In genomic region chr4:3654036-3654807, GRCh38 we compare ENCODE assay signal across 27 cellular contexts.
"Had no signal": no experiment of that assay in that cellular context is flagged by ENCODE, and none has a peak within 500 bp of the region (broad histone marks: within the 10 kb centered on the region; RNA-seq: fewer than 3 reads in every experiment).

No MANE protein-coding gene starts in this region.

- DNase-seq: heart right ventricle; islet precursor cell; left ventricle myocardium inferior; midbrain; naive thymus-derived CD4-positive, alpha-beta T cell; occipital lobe; psoas muscle; stimulated activated CD4-positive, alpha-beta T cell treated with anti-CD3 and anti-CD28 coated beads, Interleukin-12 subunit alpha, Interleukin-12 subunit beta, amount 100 ng/mL, for 4 hours; stimulated activated CD4-positive, alpha-beta T cell treated with anti-CD3 and anti-CD28 coated beads, Interleukin-15, amount 100 ng/mL, for 24 hours; stimulated activated CD4-positive, alpha-beta T cell treated with anti-CD3 and anti-CD28 coated beads, Interleukin-2, amount 100 ng/mL, for 24 hours; stimulated activated CD4-positive, alpha-beta T cell treated with anti-CD3 and anti-CD28 coated beads, Interleukin-4, amount 100 ng/mL, for 24 hours; stimulated activated naive CD4-positive, alpha-beta T cell; tibial artery; trophoblast cell; upper lobe of right lung had no signal

- H3K4me1 ChIP-seq: left ventricle myocardium inferior, parathyroid adenoma, psoas muscle, upper lobe of right lung had no signal

- H3K79me2 ChIP-seq: hepatocyte, parathyroid adenoma had no signal

- FAIRE-seq: urothelium cell line had no signal

- H3K27ac ChIP-seq: heart right ventricle, hepatocyte, left ventricle myocardium inferior, neutrophil, parathyroid adenoma, psoas muscle, skin epidermis, suprapubic skin, thoracic aorta, upper lobe of right lung had no signal

- H3K9me3 ChIP-seq: heart right ventricle, left ventricle myocardium inferior, mucosa of descending colon, neutrophil, psoas muscle, suprapubic skin, thoracic aorta, tibial artery, upper lobe of right lung had no signal

- H3K4me3 ChIP-seq: heart right ventricle, hepatocyte, left ventricle myocardium inferior, lung, mucosa of descending colon, psoas muscle, skin epidermis, suprapubic skin, thoracic aorta, tibial artery, upper lobe of right lung had no signal

- H2AFZ ChIP-seq: hepatocyte, parathyroid adenoma had no signal

- H3K36me3 ChIP-seq: heart right ventricle, left ventricle myocardium inferior, neutrophil, suprapubic skin, thoracic aorta, tibial artery, upper lobe of right lung had no signal

- H3K9ac ChIP-seq: parathyroid adenoma had no signal

- H3K4me2 ChIP-seq: hepatocyte had no signal

- ATAC-seq: heart right ventricle; mucosa of descending colon; naive thymus-derived CD4-positive, alpha-beta T cell; natural killer cell treated with Interleukin-12 subunit alpha and Interleukin-12 subunit beta and Interleukin-15 and Interleukin-18, amount 100 ng/mL, for 72 hours; psoas muscle; sciatic nerve; stimulated activated effector memory CD8-positive, alpha-beta T cell treated with anti-CD3 and anti-CD28 coated beads, Interleukin-12 subunit alpha, Interleukin-12 subunit beta, amount 100 ng/mL, for 72 hours; upper lobe of right lung had no signal
